ENCODE assay signal across 20 cellular contexts in genomic region chr4:125062079-125062478, GRCh38.
DNase-seq lines count a peak whose midpoint lies in the region; ATAC-seq, FAIRE-seq and TF ChIP-seq lines count a peak whose summit lies in the region.
"Had no signal": no experiment of that assay in that cellular context is flagged by ENCODE, and none has a peak within 500 bp of the region (broad histone marks: within the 10 kb centered on the region; RNA-seq: fewer than 3 reads in every experiment).

No MANE protein-coding gene starts in this region.

- no peaks in the 10 kb centered on the region for H3K79me1 ChIP-seq in H1 (ENCODE audit: low read depth, low read length)

- no peak for ATAC-seq in GM23338
- ATAC-seq in GM21723 (IDR thresholded peaks at IDR 0.05; ENCODE audit: unreplicated experiment) = no peak
- ATAC-seq: A549, GM12878 had no signal

- H2BK12ac ChIP-seq in H1 (ENCODE audit: low read depth, low read length) = no peak overlapping the region

- no peak for TF ChIP-seq CTCF in GM23338 (conservative IDR thresholded peaks at IDR 0.05; ENCODE audit: low read depth in 2 of 2)
- TF ChIP-seq CTCF in H1 (IDR thresholded peaks at IDR 0.05; ENCODE audit: control extremely low read depth in 1 of 3, insufficient read depth in 1 of 3, low read depth in 1 of 3, low read length in 3 of 3) = no peak
- no peak for TF ChIP-seq CTCF in osteoblast (IDR thresholded peaks at IDR 0.05; ENCODE audit: extremely low read depth, low read depth, low read length)
- no peak for TF ChIP-seq CTCF in uterus (IDR thresholded peaks at IDR 0.05)

- H4K8ac ChIP-seq in H1 (ENCODE audit: extremely low read depth, insufficient read depth, low read length) = no peak overlapping the region

- H3K23me2 ChIP-seq in H1 (ENCODE audit: low read depth, low read length) = no peaks in the 10 kb centered on the region

- H3K4me3 ChIP-seq in GM23338 (no peak overlapping the region), H1 (ENCODE audit: extremely low read depth in 1 of 4, insufficient read depth in 2 of 4, low read depth in 3 of 4, low read length in 4 of 4) (no peak overlapping the region), osteoblast (ENCODE audit: insufficient read depth, low read length) (no peak overlapping the region), uterus (no peak overlapping the region)
- H3K4me3 ChIP-seq: A549, GM12878, MG63 had no signal

- H4K20me1 ChIP-seq in GM23338 (replicated peaks; ENCODE audit: insufficient read depth) (no peaks in the 10 kb centered on the region), H1 (replicated peaks in 1 of 2; ENCODE audit: control insufficient read depth in 1 of 2, insufficient read depth in 2 of 2, low read length in 2 of 2) (no peaks in the 10 kb centered on the region), osteoblast (ENCODE audit: insufficient read depth, low read length) (no peaks in the 10 kb centered on the region)

- no peak for TF ChIP-seq EP300 in H1 (IDR thresholded peaks at IDR 0.05; ENCODE audit: borderline replicate concordance in 1 of 2, low read depth in 2 of 2, low read length in 2 of 2)

- no peaks in the 10 kb centered on the region for H3K27me3 Mint-ChIP-seq in GM23338 (ENCODE audit: insufficient read depth, low read depth, poor library complexity)

- no peak overlapping the region for H2BK20ac ChIP-seq in H1 (ENCODE audit: low read length)

- DNase-seq in GM23338 (ENCODE audit: low spot score) (no peak), NCI-H69 (lab: John Stamatoyannopoulos, UW) (peak; percentile 12), H1 (ENCODE audit: low read depth in 1 of 2, low spot score in 2 of 2) (no peak), osteoblast (ENCODE audit: insufficient read length, low spot score, missing footprints) (no peak), uterus (no peak)
- no peak for DNase-seq in activated effector memory CD4-positive, alpha-beta T cell treated with anti-CD3 and anti-CD28 coated beads, Interleukin-2, amount 50 U/mL, for 16 hours
- DNase-seq: BE2C, DMS79, MG63, NCI-H1048, NCI-H1417 treated with DMSO at 0.1 percent for 48 hours, NCI-H187, NCI-H2107, NCI-H345, NCI-H524 treated with DMSO at 0.1 percent for 48 hours, OCI-M1, Right ventricle myocardium superior had no signal

- WGBS in H1 (ENCODE audit: extremely low coverage in 1 of 2, insufficient coverage in 1 of 2, insufficient read length in 1 of 2, insufficient replicate concordance in 2 of 2, low coverage in 1 of 2, low lambda C conversion rate in 2 of 2, missing lambda C conversion rate in 1 of 2), 2 experiments = 77 to 100% methylated on average over 1 to 2 of the region's 2 CpGs

- TF ChIP-seq RAD21 in H1 (IDR thresholded peaks at IDR 0.05 in 1 of 2, conservative IDR thresholded peaks at IDR 0.05 in 1 of 2; ENCODE audit: low read depth in 2 of 2, low read length in 2 of 2) = no peak

- H3K18ac ChIP-seq in H1 (ENCODE audit: extremely low read depth, low read length) = no peak overlapping the region

- no peak overlapping the region for H3K27ac ChIP-seq in GM23338 (ENCODE audit: low read depth)
- H3K27ac ChIP-seq in H1 (ENCODE audit: low read depth, low read length) = no peak overlapping the region
- no peak overlapping the region for H3K27ac ChIP-seq in osteoblast (ENCODE audit: low read depth, low read length)
- no peak overlapping the region for H3K27ac ChIP-seq in uterus
- H3K27ac ChIP-seq: A549 had no signal

- CTCF ChIA-PET in H1 (lab: Charles Lee; ENCODE audit: partially characterized antibody) = interaction anchor here (0.6 kb wide), 2 partner anchors 26 to 262 kb away, joined by 3 read pairs; no protein-coding TSS in a partner anchor

- no peak overlapping the region for H2AFZ ChIP-seq in GM23338
- H2AFZ ChIP-seq in H1 (ENCODE audit: low read length) = peak overlapping the region; percentile 26; the same call in 1 of the 2 replicates
- no peak overlapping the region for H2AFZ ChIP-seq in osteoblast (ENCODE audit: low read length)

- POLR2A ChIA-PET in H1 (lab: Charles Lee; ENCODE audit: partially characterized antibody) = no interaction called here

- H3K9me2 ChIP-seq in GM23338 (ENCODE audit: insufficient read depth) = no peaks in the 10 kb centered on the region

- H4K91ac ChIP-seq in H1 (replicated peaks; ENCODE audit: insufficient read length, low read length) = no peak overlapping the region

- H4K5ac ChIP-seq in H1 (ENCODE audit: insufficient read length, low read depth, low read length) = no peak overlapping the region

- H3K9me3 ChIP-seq in H1 (ENCODE audit: insufficient read depth in 2 of 2, low read depth in 1 of 2, low read length in 1 of 2) (no peaks in the 10 kb centered on the region), osteoblast (ENCODE audit: low read depth, low read length) (no peaks in the 10 kb centered on the region), uterus (no peaks in the 10 kb centered on the region)
- H3K9me3 ChIP-seq: A549, BE2C, MG63 had no signal

- no peak overlapping the region for H2BK120ac ChIP-seq in H1 (replicated peaks; ENCODE audit: low read depth, low read length)

- H2BK5ac ChIP-seq in H1 (ENCODE audit: low read depth, low read length) = no peak overlapping the region

- H3K36me3 Mint-ChIP-seq in GM23338 (ENCODE audit: low read depth) = no peaks in the 10 kb centered on the region

- peaks cover 4% of the 10 kb centered on the region for H3K4me1 Mint-ChIP-seq in GM23338

- H3K56ac ChIP-seq in H1 (replicated peaks; ENCODE audit: insufficient read length, low read depth, low read length) = no peak overlapping the region

- no peak overlapping the region for H3K14ac ChIP-seq in H1 (ENCODE audit: insufficient read length)

- H3K79me2 ChIP-seq in GM23338 (replicated peaks; ENCODE audit: insufficient read depth) (no peaks in the 10 kb centered on the region), H1 (ENCODE audit: control insufficient read depth in 1 of 2, insufficient read depth in 2 of 2, low read length in 2 of 2) (no peaks in the 10 kb centered on the region), osteoblast (ENCODE audit: insufficient read depth, low read length) (no peaks in the 10 kb centered on the region)

- H3K9ac ChIP-seq in H1 (replicated peaks in 1 of 4; ENCODE audit: extremely low read depth in 1 of 4, low read depth in 3 of 4, low read length in 3 of 4) = no peak overlapping the region

- no peaks in the 10 kb centered on the region for H3K27me3 ChIP-seq in GM23338 (ENCODE audit: insufficient read depth)
- H3K27me3 ChIP-seq in H1 (replicated peaks in 1 of 4; ENCODE audit: control insufficient read depth in 3 of 4, extremely low read depth in 1 of 4, insufficient read depth in 3 of 4, low read length in 3 of 4) = no peaks in the 10 kb centered on the region
- no peaks in the 10 kb centered on the region for H3K27me3 ChIP-seq in osteoblast (ENCODE audit: insufficient read depth, low read length)
- no peaks in the 10 kb centered on the region for H3K27me3 ChIP-seq in uterus
- H3K27me3 ChIP-seq: BE2C, MG63 had no signal

- no peak for FAIRE-seq in H1 (lab: Jason Lieb, UNC)
- FAIRE-seq: A549, GM12878 had no signal

- intact Hi-C loops in uterus (cut with DNase I; ENCODE audit: low total_unique reads) = no loop called here

- H3K36me3 ChIP-seq in GM23338 (ENCODE audit: insufficient read depth) (no peaks in the 10 kb centered on the region), H1 (ENCODE audit: control insufficient read depth in 2 of 4, insufficient read depth in 4 of 4, low read length in 3 of 4) (no peaks in the 10 kb centered on the region; a peak in 1 of 8 replicates), osteoblast (ENCODE audit: insufficient read depth, low read length) (no peaks in the 10 kb centered on the region), uterus (no peaks in the 10 kb centered on the region)
- H3K36me3 ChIP-seq: BE2C, MG63 had no signal

- no peak overlapping the region for H3K4me3 Mint-ChIP-seq in GM23338

- H3F3A ChIP-seq in GM23338 (replicated peaks; ENCODE audit: low read depth) = no peaks in the 10 kb centered on the region

- H3K27ac Mint-ChIP-seq in GM23338 = 0 out of 2 replicates have a peak overlapping the region, but pooled peaks have one; percentile 12

- no peaks in the 10 kb centered on the region; the same call in 2 of the 3 replicates for H3K9me3 Mint-ChIP-seq in GM23338

- no peaks in the 10 kb centered on the region for H3K4me1 ChIP-seq in GM23338 (ENCODE audit: insufficient read depth)
- no peaks in the 10 kb centered on the region for H3K4me1 ChIP-seq in H1 (replicated peaks in 1 of 4; ENCODE audit: control insufficient read depth in 3 of 4, insufficient read depth in 4 of 4, low read length in 3 of 4)
- no peaks in the 10 kb centered on the region for H3K4me1 ChIP-seq in osteoblast (ENCODE audit: insufficient read depth, low read length)
- H3K4me1 ChIP-seq in uterus = no peaks in the 10 kb centered on the region
- H3K4me1 ChIP-seq: A549, BE2C had no signal

- no peak overlapping the region for H3K4ac ChIP-seq in H1 (replicated peaks; ENCODE audit: insufficient read length, low read depth, low read length)

- H3K23ac ChIP-seq in H1 (ENCODE audit: insufficient read length) = no peak overlapping the region

- TF ChIP-seq POLR2A in H1 (IDR thresholded peaks at IDR 0.05; ENCODE audit: control extremely low read depth in 1 of 2, low read depth in 2 of 2, low read length in 2 of 2) = no peak
- TF ChIP-seq POLR2A in uterus (IDR thresholded peaks at IDR 0.05) = no peak

- H3K4me2 ChIP-seq in GM23338 (no peak overlapping the region), H1 (ENCODE audit: insufficient read depth in 1 of 2, low read depth in 2 of 2, low read length in 2 of 2) (no peak overlapping the region), osteoblast (ENCODE audit: insufficient read depth, low read length) (peak overlapping the region; percentile 29)
- H3K4me2 ChIP-seq: A549 had no signal

- H2BK15ac ChIP-seq in H1 (ENCODE audit: low read length) = no peak overlapping the region

- H2AK5ac ChIP-seq in H1 (ENCODE audit: low read depth, low read length) = no peak overlapping the region

TF ChIP-seq in GM23338, 12 proteins besides CTCF, POLR2A, EP300 and RAD21 (continues in another document):
- TF ChIP-seq JUNB (IDR thresholded peaks at IDR 0.05; ENCODE audit: unreplicated experiment) = no peak

TF ChIP-seq in H1, 55 proteins besides CTCF, POLR2A, EP300 and RAD21:
- TF ChIP-seq RNF2 (IDR thresholded peaks at IDR 0.05; ENCODE audit: borderline replicate concordance, low read depth, low read length, missing control alignments, poor library complexity, severe bottlenecking) = no peak
- TF ChIP-seq SP4 (IDR thresholded peaks at IDR 0.05; ENCODE audit: low read length) = no peak
- no peak for TF ChIP-seq TAF7 (optimal IDR thresholded peaks at IDR 0.05; ENCODE audit: borderline replicate concordance, low read depth, low read length)
- TF ChIP-seq YY1 (IDR thresholded peaks at IDR 0.05; ENCODE audit: low read depth, low read length) = no peak
